Comparison of ENCODE assay signal across 8 cellular contexts in the genomic region with DNA sequence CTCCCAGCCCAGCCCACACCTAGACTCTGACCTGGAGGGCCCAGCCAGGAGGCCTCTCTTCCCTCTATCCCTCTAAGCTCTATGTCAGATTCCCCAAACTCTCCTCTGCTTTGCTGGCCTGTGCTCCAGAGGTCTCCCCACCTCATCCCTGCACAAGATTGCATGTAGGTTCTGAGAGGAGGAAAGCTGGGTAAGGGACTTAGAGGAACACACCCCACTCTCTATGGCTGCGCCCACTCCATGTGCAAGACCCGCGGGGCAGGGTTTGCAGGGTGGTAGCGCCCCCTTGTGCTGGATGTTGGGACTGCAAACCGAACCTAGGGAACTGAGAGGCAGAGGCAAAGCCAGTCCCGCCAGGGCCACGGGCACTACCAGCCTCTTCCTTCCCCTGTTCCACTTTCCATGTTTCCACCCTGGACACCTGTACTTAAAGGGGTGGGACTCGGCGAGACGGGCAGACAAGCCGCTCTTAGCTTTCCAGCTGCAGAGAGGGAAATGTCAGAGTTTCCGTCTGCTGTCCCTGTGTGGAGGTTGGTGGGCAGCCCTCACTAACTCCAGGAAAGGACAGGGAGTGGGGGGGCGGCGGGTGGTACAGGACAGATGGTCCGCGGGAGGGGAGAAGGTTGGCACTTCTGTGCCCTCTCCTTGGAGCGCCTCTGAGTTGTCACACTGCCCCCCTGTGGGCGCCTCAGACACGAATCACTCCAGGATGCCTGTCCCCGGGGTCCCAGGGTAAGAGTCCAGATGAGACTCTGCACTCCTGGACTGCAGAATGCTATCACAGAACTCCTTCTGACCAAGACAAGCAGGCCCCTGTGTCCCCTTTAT. TPM values are rescaled to one million over a fixed set of nuclear protein-coding genes. Genes with fewer than 3 reads are reported as not detected.
A peak's percentile ranks its signal among the peaks of the same experiment; 100 is the strongest.
DNase-seq lines count a peak whose midpoint lies in the region; ATAC-seq and TF ChIP-seq lines count a peak whose summit lies in the region.

No MANE protein-coding gene starts in this region.

- DNase-seq in AG09319 (ENCODE audit: extremely low read depth, low read depth), result no peak
- DNase-seq in NK-92 treated with Interleukin-12 subunit alpha and Interleukin-12 subunit beta, amount 100 ng/mL, for 24 hours (lab: John Stamatoyannopoulos, UW), result peak; percentile 72
- DNase-seq in activated CD8-positive, alpha-beta memory T cell treated with anti-CD3 and anti-CD28 coated beads, Interleukin-2, amount 10 ng/mL, durations not matched to agents 7 days and 5 days, result peak; percentile 93
- peak; percentile 70 for DNase-seq in stimulated activated CD8-positive, alpha-beta memory T cell treated with anti-CD3 and anti-CD28 coated beads, Interleukin-12 subunit alpha, Interleukin-12 subunit beta, amount 100 ng/mL, for 24 hours (ENCODE audit: extremely low read depth)

- peak; percentile 77 for ATAC-seq in GM19025 (IDR thresholded peaks at IDR 0.05; ENCODE audit: low read depth, unreplicated experiment)
- ATAC-seq in HG03565 (IDR thresholded peaks at IDR 0.05; ENCODE audit: unreplicated experiment), result peak; percentile 75
- peak; percentile 87 for ATAC-seq in activated CD8-positive, alpha-beta memory T cell treated with anti-CD3 and anti-CD28 coated beads, Interleukin-2, amount 10 ng/mL, durations not matched to agents 7 days and 5 days

- no peaks in the 10 kb centered on the region for H3K27me3 ChIP-seq in endocrine pancreas (ENCODE audit: control insufficient read depth, insufficient read depth, low read length)

- peaks cover 4% of the 10 kb centered on the region for H3K36me3 Mint-ChIP-seq in activated CD8-positive, alpha-beta memory T cell treated with anti-CD3 and anti-CD28 coated beads, Interleukin-2, amount 10 ng/mL, durations not matched to agents 7 days and 5 days

- no peak overlapping the region for H3K27ac ChIP-seq in mesodermal cell (ENCODE audit: low read depth, low read length, severe bottlenecking)

- peak overlapping the region; percentile 70 for H3K4me3 Mint-ChIP-seq in activated CD8-positive, alpha-beta memory T cell treated with anti-CD3 and anti-CD28 coated beads, Interleukin-2, amount 10 ng/mL, durations not matched to agents 7 days and 5 days

- H3K4me3 ChIP-seq in endocrine pancreas (ENCODE audit: control insufficient read depth, insufficient read depth, low read length) (peak overlapping the region; percentile 48), mesodermal cell (ENCODE audit: extremely low read depth, insufficient read depth, low read length, poor library complexity, severe bottlenecking) (peak overlapping the region; percentile 26)

- CTCF ChIA-PET in activated CD8-positive, alpha-beta memory T cell treated with anti-CD3 and anti-CD28 coated beads, Interleukin-2, amount 10 ng/mL, durations not matched to agents 7 days and 5 days (lab: Charles Lee), result interaction anchor here (0.6 to 10.2 kb wide), 39 partner anchors 10 to 1002 kb away, joined by 3 to 239 read pairs (median 5); a partner anchor contains a TSS

- WGBS in mesodermal cell (ENCODE audit: insufficient coverage in 2 of 2), 2 experiments, result 11 to 12% methylated on average over 8 to 18 of the region's 20 CpGs

- H3K36me3 ChIP-seq in endocrine pancreas (ENCODE audit: control insufficient read depth, insufficient read depth, low read length), result no peaks in the 10 kb centered on the region
- H3K36me3 ChIP-seq in mesodermal cell (ENCODE audit: control insufficient read depth, insufficient read depth, low read length), result no peaks in the 10 kb centered on the region

- H3K9ac ChIP-seq in endocrine pancreas (ENCODE audit: control insufficient read depth, insufficient read depth, low read length), result peak overlapping the region; percentile 93

- H3K4me1 ChIP-seq in endocrine pancreas (ENCODE audit: control insufficient read depth, insufficient read depth, low read length) (no peaks in the 10 kb centered on the region), mesodermal cell (ENCODE audit: control insufficient read depth, insufficient read depth, low read length, poor library complexity, severe bottlenecking) (peaks cover 20% of the 10 kb centered on the region)

- H3K27ac Mint-ChIP-seq in activated CD8-positive, alpha-beta memory T cell treated with anti-CD3 and anti-CD28 coated beads, Interleukin-2, amount 10 ng/mL, durations not matched to agents 7 days and 5 days, result peak overlapping the region; percentile 79

- peaks cover 32% of the 10 kb centered on the region for H3K27me3 Mint-ChIP-seq in activated CD8-positive, alpha-beta memory T cell treated with anti-CD3 and anti-CD28 coated beads, Interleukin-2, amount 10 ng/mL, durations not matched to agents 7 days and 5 days

- H3K9me3 Mint-ChIP-seq in activated CD8-positive, alpha-beta memory T cell treated with anti-CD3 and anti-CD28 coated beads, Interleukin-2, amount 10 ng/mL, durations not matched to agents 7 days and 5 days (ENCODE audit: low read depth), result peaks cover 2% of the 10 kb centered on the region

- H3K4me1 Mint-ChIP-seq in activated CD8-positive, alpha-beta memory T cell treated with anti-CD3 and anti-CD28 coated beads, Interleukin-2, amount 10 ng/mL, durations not matched to agents 7 days and 5 days, result peaks cover 37% of the 10 kb centered on the region

- H3K9me3 ChIP-seq in endocrine pancreas (ENCODE audit: control insufficient read depth, low read length), result no peaks in the 10 kb centered on the region
- H3K9me3 ChIP-seq in mesodermal cell (ENCODE audit: control insufficient read depth, low read length), result no peaks in the 10 kb centered on the region

- peak; percentile 87 for TF ChIP-seq CTCF in AG09319 (IDR thresholded peaks at IDR 0.05; ENCODE audit: low read depth, low read length)

RNA-seq across cellular contexts. Expression of a gene that starts 16.8 kb away (rescaled TPM):
- total RNA-seq in activated CD8-positive, alpha-beta memory T cell treated with anti-CD3 and anti-CD28 coated beads, Interleukin-2, amount 10 ng/mL, durations not matched to agents 7 days and 5 days, result 1 to 10 TPM; 1.3 to 2.5 TPM
- polyA plus RNA-seq in mesodermal cell (2013, experiment 1 of 2), result 340 TPM
- polyA plus RNA-seq in mesodermal cell (2013, experiment 2 of 2), result 281 TPM

RNA-seq across cellular contexts. Expression of a gene that starts 18.4 kb away (rescaled TPM):
- 10 to 100 TPM; 59.0 to 60.1 TPM for total RNA-seq in activated CD8-positive, alpha-beta memory T cell treated with anti-CD3 and anti-CD28 coated beads, Interleukin-2, amount 10 ng/mL, durations not matched to agents 7 days and 5 days
- 64.8 TPM for polyA plus RNA-seq in mesodermal cell (2013, experiment 1 of 2)
- 49.4 TPM for polyA plus RNA-seq in mesodermal cell (2013, experiment 2 of 2)

RNA-seq across cellular contexts. Expression of a gene that starts 23.5 kb away (rescaled TPM):
- total RNA-seq in activated CD8-positive, alpha-beta memory T cell treated with anti-CD3 and anti-CD28 coated beads, Interleukin-2, amount 10 ng/mL, durations not matched to agents 7 days and 5 days, result 100 to 1,000 TPM; 107 to 147 TPM
- polyA plus RNA-seq in mesodermal cell (2013, experiment 1 of 2), result 158 TPM
- polyA plus RNA-seq in mesodermal cell (2013, experiment 2 of 2), result 156 TPM

RNA-seq across cellular contexts. Expression of a gene that starts 29.9 kb away (rescaled TPM):
- under 1 TPM; 0.26 to 0.93 TPM for total RNA-seq in activated CD8-positive, alpha-beta memory T cell treated with anti-CD3 and anti-CD28 coated beads, Interleukin-2, amount 10 ng/mL, durations not matched to agents 7 days and 5 days
- polyA plus RNA-seq in mesodermal cell (2013, experiment 1 of 2), result 1.9 TPM
- polyA plus RNA-seq in mesodermal cell (2013, experiment 2 of 2), result 1.5 TPM

RNA-seq across cellular contexts. Expression of a gene that starts 37.9 kb away (rescaled TPM):
- total RNA-seq in activated CD8-positive, alpha-beta memory T cell treated with anti-CD3 and anti-CD28 coated beads, Interleukin-2, amount 10 ng/mL, durations not matched to agents 7 days and 5 days, result under 1 TPM; 0.16 to 0.58 TPM
- polyA plus RNA-seq in mesodermal cell (2013, experiment 1 of 2), result 11.4 TPM
- polyA plus RNA-seq in mesodermal cell (2013, experiment 2 of 2), result 11.6 TPM
